ENCODE assay signal across 35 cellular contexts in genomic region chr12:132668191-132669088, GRCh38. TPM values are rescaled to one million over a fixed set of nuclear protein-coding genes. Genes with fewer than 3 reads are reported as not detected.
"Had no signal": no experiment of that assay in that cellular context is flagged by ENCODE, and none has a peak within 500 bp of the region (broad histone marks: within the 10 kb centered on the region; RNA-seq: fewer than 3 reads in every experiment).

No MANE protein-coding gene starts in this region.

- H3K27ac ChIP-seq: brain microvascular endothelial cell, SJCRH30, SK-N-MC, WERI-Rb-1 had no signal

- DNase-seq: activated CD4-positive, alpha-beta memory T cell treated with anti-CD3 and anti-CD28 coated beads, Interleukin-2, amount 10 ng/mL, durations not matched to agents 7 days and 5 days; activated CD4-positive, alpha-beta T cell treated with anti-CD3 and anti-CD28 coated beads for 1 hour; activated CD4-positive, alpha-beta T cell treated with anti-CD3 and anti-CD28 coated beads for 48 hours; activated CD4-positive, CD25-positive, alpha-beta regulatory T cell; activated CD8-positive, alpha-beta memory T cell treated with anti-CD3 and anti-CD28 coated beads for 24 hours; activated CD8-positive, alpha-beta memory T cell treated with anti-CD3 and anti-CD28 coated beads, Interleukin-2, amount 10 ng/mL, durations not matched to agents 7 days and 5 days; activated CD8-positive, alpha-beta memory T cell treated with anti-CD3 and anti-CD28 coated beads, Interleukin-2, amount 50 U/mL, for 48 hours; activated effector memory CD4-positive, alpha-beta T cell treated with Interleukin-2 at 50 U/mL for 16 hours; activated naive CD4-positive, alpha-beta T cell treated with anti-CD3 and anti-CD28 coated beads, Interleukin-2, amount 10 ng/mL, durations not matched to agents 7 days and 5 days; activated naive CD8-positive, alpha-beta T cell treated with anti-CD3 and anti-CD28 coated beads, Interleukin-2, amount 50 U/mL, for 24 hours; activated T-cell treated with anti-CD3 and anti-CD28 coated beads, Interleukin-2, amount 50 U/mL, for 48 hours; anterior cingulate cortex; brain microvascular endothelial cell; central memory CD4-positive, alpha-beta T cell; Karpas-422; NCI-H1105; NCI-H1417 treated with DMSO at 0.1 percent for 48 hours; NCI-H187 treated with DMSO at 0.1 percent for 48 hours; NCI-H2081; NCI-H2171 treated with DMSO at 0.1 percent for 48 hours; NCI-H2227 treated with DMSO at 0.1 percent for 48 hours; NCI-H446; NCI-H510A treated with DMSO at 0.1 percent for 48 hours; NCI-H69; SHP77; SJCRH30; T1000; WERI-Rb-1 had no signal

- H3K9me3 ChIP-seq: SJCRH30 had no signal

- H3K27me3 Mint-ChIP-seq: activated CD4-positive, alpha-beta memory T cell treated with anti-CD3 and anti-CD28 coated beads, Interleukin-2, amount 10 ng/mL, durations not matched to agents 7 days and 5 days; activated CD8-positive, alpha-beta memory T cell treated with anti-CD3 and anti-CD28 coated beads, Interleukin-2, amount 10 ng/mL, durations not matched to agents 7 days and 5 days; activated naive CD4-positive, alpha-beta T cell treated with anti-CD3 and anti-CD28 coated beads, Interleukin-2, amount 10 ng/mL, durations not matched to agents 7 days and 5 days; activated naive CD8-positive, alpha-beta T cell; activated naive CD8-positive, alpha-beta T cell treated with anti-CD3 and anti-CD28 coated beads, Interleukin-2, amount 50 U/mL, for 24 hours had no signal

- H3K27ac Mint-ChIP-seq: activated CD4-positive, alpha-beta memory T cell treated with anti-CD3 and anti-CD28 coated beads, Interleukin-2, amount 10 ng/mL, durations not matched to agents 7 days and 5 days; activated CD8-positive, alpha-beta memory T cell treated with anti-CD3 and anti-CD28 coated beads, Interleukin-2, amount 10 ng/mL, durations not matched to agents 7 days and 5 days; activated naive CD4-positive, alpha-beta T cell treated with anti-CD3 and anti-CD28 coated beads, Interleukin-2, amount 10 ng/mL, durations not matched to agents 7 days and 5 days; activated naive CD8-positive, alpha-beta T cell; activated naive CD8-positive, alpha-beta T cell treated with anti-CD3 and anti-CD28 coated beads, Interleukin-2, amount 50 U/mL, for 24 hours had no signal

- H3K4me3 Mint-ChIP-seq: activated CD4-positive, alpha-beta memory T cell treated with anti-CD3 and anti-CD28 coated beads, Interleukin-2, amount 10 ng/mL, durations not matched to agents 7 days and 5 days; activated CD8-positive, alpha-beta memory T cell treated with anti-CD3 and anti-CD28 coated beads, Interleukin-2, amount 10 ng/mL, durations not matched to agents 7 days and 5 days; activated naive CD4-positive, alpha-beta T cell treated with anti-CD3 and anti-CD28 coated beads, Interleukin-2, amount 10 ng/mL, durations not matched to agents 7 days and 5 days; activated naive CD8-positive, alpha-beta T cell; activated naive CD8-positive, alpha-beta T cell treated with anti-CD3 and anti-CD28 coated beads, Interleukin-2, amount 50 U/mL, for 24 hours had no signal

- H3K4me1 Mint-ChIP-seq: activated naive CD8-positive, alpha-beta T cell treated with anti-CD3 and anti-CD28 coated beads, Interleukin-2, amount 50 U/mL, for 24 hours had no signal

- H3K9me3 Mint-ChIP-seq: activated CD4-positive, alpha-beta memory T cell treated with anti-CD3 and anti-CD28 coated beads, Interleukin-2, amount 10 ng/mL, durations not matched to agents 7 days and 5 days; activated naive CD4-positive, alpha-beta T cell treated with anti-CD3 and anti-CD28 coated beads, Interleukin-2, amount 10 ng/mL, durations not matched to agents 7 days and 5 days; activated naive CD8-positive, alpha-beta T cell treated with anti-CD3 and anti-CD28 coated beads, Interleukin-2, amount 50 U/mL, for 24 hours had no signal

- H3K27me3 ChIP-seq: brain microvascular endothelial cell, SJCRH30 had no signal

- ATAC-seq: activated CD8-positive, alpha-beta memory T cell treated with anti-CD3 and anti-CD28 coated beads, Interleukin-2, amount 10 ng/mL, durations not matched to agents 7 days and 5 days; activated naive CD8-positive, alpha-beta T cell treated with anti-CD3 and anti-CD28 coated beads, Interleukin-2, amount 50 U/mL, for 24 hours; Panc1 had no signal

- H3K4me3 ChIP-seq: SJCRH30, SK-N-MC had no signal

- H3K4me1 ChIP-seq: SJCRH30 had no signal

RNA-seq across cellular contexts. Expression of gene P2RX2, which starts 49.9 kb away (rescaled TPM):
- total RNA-seq: activated CD4-positive, alpha-beta memory T cell treated with anti-CD3 and anti-CD28 coated beads, Interleukin-2, amount 10 ng/mL, durations not matched to agents 7 days and 5 days; activated CD8-positive, alpha-beta memory T cell treated with anti-CD3 and anti-CD28 coated beads, Interleukin-2, amount 10 ng/mL, durations not matched to agents 7 days and 5 days; MCF 10A; RPMI7951; SJCRH30; T-helper 1 cell treated with Interleukin-12 subunit alpha and Interleukin-12 subunit beta and Interleukin-4 antibody, amounts not matched to agents 30 ng/mL and 1 ng/mL, for 36 hours; T-helper 2 cell treated with Interferon-gamma antibody and Interleukin-4, amounts not matched to agents 100 ng/mL and 5 ng/mL, for 36 hours had no signal

RNA-seq across cellular contexts. Expression of gene LRCOL1, which starts 58.1 kb away (rescaled TPM):
- total RNA-seq: activated CD4-positive, alpha-beta memory T cell treated with anti-CD3 and anti-CD28 coated beads, Interleukin-2, amount 10 ng/mL, durations not matched to agents 7 days and 5 days; activated CD8-positive, alpha-beta memory T cell treated with anti-CD3 and anti-CD28 coated beads, Interleukin-2, amount 10 ng/mL, durations not matched to agents 7 days and 5 days; MCF 10A; RPMI7951; SJCRH30; T-helper 1 cell treated with Interleukin-12 subunit alpha and Interleukin-12 subunit beta and Interleukin-4 antibody, amounts not matched to agents 30 ng/mL and 1 ng/mL, for 36 hours; T-helper 2 cell treated with Interferon-gamma antibody and Interleukin-4, amounts not matched to agents 100 ng/mL and 5 ng/mL, for 36 hours had no signal
